2 cellular contexts compared by ENCODE assay signal in the genomic region with DNA sequence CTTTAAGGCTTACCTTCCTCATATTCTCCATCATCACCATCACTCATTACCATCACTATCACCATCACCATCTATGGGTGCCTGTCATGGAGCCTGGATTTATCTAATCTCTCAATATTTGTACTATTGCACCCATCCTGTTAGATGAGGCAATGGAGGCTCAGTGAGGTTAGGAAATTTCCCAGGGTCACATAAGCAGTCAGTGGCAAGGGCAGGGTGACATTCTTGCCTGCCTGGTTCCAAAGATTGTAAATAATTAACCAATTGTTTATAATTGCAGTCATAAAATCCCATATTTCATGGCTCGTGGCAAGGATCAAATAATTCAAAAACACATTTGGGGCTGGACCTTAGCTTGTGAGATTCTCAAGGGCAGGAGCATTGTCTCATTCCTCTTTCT.
A peak's percentile ranks its signal among the peaks of the same experiment; 100 is the strongest.
TF ChIP-seq lines count a peak whose summit lies in the region.

No MANE protein-coding gene starts in this region.

TF ChIP-seq in HCT116, 20 proteins besides CTCF, POLR2A, EP300 and RAD21:
- TF ChIP-seq, protein P1, sequence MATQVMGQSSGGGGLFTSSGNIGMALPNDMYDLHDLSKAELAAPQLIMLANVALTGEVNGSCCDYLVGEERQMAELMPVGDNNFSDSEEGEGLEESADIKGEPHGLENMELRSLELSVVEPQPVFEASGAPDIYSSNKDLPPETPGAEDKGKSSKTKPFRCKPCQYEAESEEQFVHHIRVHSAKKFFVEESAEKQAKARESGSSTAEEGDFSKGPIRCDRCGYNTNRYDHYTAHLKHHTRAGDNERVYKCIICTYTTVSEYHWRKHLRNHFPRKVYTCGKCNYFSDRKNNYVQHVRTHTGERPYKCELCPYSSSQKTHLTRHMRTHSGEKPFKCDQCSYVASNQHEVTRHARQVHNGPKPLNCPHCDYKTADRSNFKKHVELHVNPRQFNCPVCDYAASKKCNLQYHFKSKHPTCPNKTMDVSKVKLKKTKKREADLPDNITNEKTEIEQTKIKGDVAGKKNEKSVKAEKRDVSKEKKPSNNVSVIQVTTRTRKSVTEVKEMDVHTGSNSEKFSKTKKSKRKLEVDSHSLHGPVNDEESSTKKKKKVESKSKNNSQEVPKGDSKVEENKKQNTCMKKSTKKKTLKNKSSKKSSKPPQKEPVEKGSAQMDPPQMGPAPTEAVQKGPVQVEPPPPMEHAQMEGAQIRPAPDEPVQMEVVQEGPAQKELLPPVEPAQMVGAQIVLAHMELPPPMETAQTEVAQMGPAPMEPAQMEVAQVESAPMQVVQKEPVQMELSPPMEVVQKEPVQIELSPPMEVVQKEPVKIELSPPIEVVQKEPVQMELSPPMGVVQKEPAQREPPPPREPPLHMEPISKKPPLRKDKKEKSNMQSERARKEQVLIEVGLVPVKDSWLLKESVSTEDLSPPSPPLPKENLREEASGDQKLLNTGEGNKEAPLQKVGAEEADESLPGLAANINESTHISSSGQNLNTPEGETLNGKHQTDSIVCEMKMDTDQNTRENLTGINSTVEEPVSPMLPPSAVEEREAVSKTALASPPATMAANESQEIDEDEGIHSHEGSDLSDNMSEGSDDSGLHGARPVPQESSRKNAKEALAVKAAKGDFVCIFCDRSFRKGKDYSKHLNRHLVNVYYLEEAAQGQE (IDR thresholded peaks at IDR 0.05; ENCODE audit: low read depth): no peak
- TF ChIP-seq JUND (IDR thresholded peaks at IDR 0.05) (no peak), ZNF274 (IDR thresholded peaks at IDR 0.05; ENCODE audit: low read depth, low read length) (no peak), SP1 (IDR thresholded peaks at IDR 0.05; ENCODE audit: low read depth) (no peak), SIN3A (IDR thresholded peaks at IDR 0.05; ENCODE audit: low read depth) (no peak), FOSL1 (IDR thresholded peaks at IDR 0.05; ENCODE audit: low read depth) (no peak)

TF ChIP-seq in HepG2, 621 proteins besides CTCF, POLR2A, EP300 and RAD21:
- peak; percentile 48 for TF ChIP-seq HNF4A (CRISPR knock-in tag; IDR thresholded peaks at IDR 0.05)
- TF ChIP-seq NFKB2 (CRISPR knock-in tag; IDR thresholded peaks at IDR 0.05; ENCODE audit: borderline replicate concordance): no peak
- no peak for TF ChIP-seq ZSCAN30 (CRISPR knock-in tag; IDR thresholded peaks at IDR 0.05)
- TF ChIP-seq, protein P2, sequence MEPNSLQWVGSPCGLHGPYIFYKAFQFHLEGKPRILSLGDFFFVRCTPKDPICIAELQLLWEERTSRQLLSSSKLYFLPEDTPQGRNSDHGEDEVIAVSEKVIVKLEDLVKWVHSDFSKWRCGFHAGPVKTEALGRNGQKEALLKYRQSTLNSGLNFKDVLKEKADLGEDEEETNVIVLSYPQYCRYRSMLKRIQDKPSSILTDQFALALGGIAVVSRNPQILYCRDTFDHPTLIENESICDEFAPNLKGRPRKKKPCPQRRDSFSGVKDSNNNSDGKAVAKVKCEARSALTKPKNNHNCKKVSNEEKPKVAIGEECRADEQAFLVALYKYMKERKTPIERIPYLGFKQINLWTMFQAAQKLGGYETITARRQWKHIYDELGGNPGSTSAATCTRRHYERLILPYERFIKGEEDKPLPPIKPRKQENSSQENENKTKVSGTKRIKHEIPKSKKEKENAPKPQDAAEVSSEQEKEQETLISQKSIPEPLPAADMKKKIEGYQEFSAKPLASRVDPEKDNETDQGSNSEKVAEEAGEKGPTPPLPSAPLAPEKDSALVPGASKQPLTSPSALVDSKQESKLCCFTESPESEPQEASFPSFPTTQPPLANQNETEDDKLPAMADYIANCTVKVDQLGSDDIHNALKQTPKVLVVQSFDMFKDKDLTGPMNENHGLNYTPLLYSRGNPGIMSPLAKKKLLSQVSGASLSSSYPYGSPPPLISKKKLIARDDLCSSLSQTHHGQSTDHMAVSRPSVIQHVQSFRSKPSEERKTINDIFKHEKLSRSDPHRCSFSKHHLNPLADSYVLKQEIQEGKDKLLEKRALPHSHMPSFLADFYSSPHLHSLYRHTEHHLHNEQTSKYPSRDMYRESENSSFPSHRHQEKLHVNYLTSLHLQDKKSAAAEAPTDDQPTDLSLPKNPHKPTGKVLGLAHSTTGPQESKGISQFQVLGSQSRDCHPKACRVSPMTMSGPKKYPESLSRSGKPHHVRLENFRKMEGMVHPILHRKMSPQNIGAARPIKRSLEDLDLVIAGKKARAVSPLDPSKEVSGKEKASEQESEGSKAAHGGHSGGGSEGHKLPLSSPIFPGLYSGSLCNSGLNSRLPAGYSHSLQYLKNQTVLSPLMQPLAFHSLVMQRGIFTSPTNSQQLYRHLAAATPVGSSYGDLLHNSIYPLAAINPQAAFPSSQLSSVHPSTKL (CRISPR knock-in tag; IDR thresholded peaks at IDR 0.05): no peak
- TF ChIP-seq, protein P3, sequence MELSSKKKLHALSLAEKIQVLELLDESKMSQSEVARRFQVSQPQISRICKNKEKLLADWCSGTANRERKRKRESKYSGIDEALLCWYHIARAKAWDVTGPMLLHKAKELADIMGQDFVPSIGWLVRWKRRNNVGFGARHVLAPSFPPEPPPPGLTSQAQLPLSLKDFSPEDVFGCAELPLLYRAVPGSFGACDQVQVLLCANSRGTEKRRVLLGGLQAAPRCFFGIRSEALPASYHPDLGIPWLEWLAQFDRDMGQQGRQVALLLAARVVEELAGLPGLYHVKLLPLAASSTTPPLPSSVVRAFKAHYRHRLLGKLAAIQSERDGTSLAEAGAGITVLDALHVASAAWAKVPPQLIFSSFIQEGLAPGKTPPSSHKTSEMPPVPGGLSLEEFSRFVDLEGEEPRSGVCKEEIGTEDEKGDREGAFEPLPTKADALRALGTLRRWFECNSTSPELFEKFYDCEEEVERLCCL (CRISPR knock-in tag; IDR thresholded peaks at IDR 0.05; ENCODE audit: borderline replicate concordance): no peak
- no peak for TF ChIP-seq ZNF766 (CRISPR knock-in tag; IDR thresholded peaks at IDR 0.05; ENCODE audit: borderline replicate concordance)
- TF ChIP-seq, protein P4, sequence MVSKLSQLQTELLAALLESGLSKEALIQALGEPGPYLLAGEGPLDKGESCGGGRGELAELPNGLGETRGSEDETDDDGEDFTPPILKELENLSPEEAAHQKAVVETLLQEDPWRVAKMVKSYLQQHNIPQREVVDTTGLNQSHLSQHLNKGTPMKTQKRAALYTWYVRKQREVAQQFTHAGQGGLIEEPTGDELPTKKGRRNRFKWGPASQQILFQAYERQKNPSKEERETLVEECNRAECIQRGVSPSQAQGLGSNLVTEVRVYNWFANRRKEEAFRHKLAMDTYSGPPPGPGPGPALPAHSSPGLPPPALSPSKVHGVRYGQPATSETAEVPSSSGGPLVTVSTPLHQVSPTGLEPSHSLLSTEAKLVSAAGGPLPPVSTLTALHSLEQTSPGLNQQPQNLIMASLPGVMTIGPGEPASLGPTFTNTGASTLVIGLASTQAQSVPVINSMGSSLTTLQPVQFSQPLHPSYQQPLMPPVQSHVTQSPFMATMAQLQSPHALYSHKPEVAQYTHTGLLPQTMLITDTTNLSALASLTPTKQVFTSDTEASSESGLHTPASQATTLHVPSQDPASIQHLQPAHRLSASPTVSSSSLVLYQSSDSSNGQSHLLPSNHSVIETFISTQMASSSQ (IDR thresholded peaks at IDR 0.05; ENCODE audit: low read depth): peak; percentile 40; the same call in 1 of the 2 replicates
- TF ChIP-seq, protein P4 (CRISPR knock-in tag; IDR thresholded peaks at IDR 0.05; ENCODE audit: borderline replicate concordance): no peak
- no peak for TF ChIP-seq ZFP41 (CRISPR knock-in tag; IDR thresholded peaks at IDR 0.05; ENCODE audit: borderline replicate concordance)
- TF ChIP-seq, protein P5, sequence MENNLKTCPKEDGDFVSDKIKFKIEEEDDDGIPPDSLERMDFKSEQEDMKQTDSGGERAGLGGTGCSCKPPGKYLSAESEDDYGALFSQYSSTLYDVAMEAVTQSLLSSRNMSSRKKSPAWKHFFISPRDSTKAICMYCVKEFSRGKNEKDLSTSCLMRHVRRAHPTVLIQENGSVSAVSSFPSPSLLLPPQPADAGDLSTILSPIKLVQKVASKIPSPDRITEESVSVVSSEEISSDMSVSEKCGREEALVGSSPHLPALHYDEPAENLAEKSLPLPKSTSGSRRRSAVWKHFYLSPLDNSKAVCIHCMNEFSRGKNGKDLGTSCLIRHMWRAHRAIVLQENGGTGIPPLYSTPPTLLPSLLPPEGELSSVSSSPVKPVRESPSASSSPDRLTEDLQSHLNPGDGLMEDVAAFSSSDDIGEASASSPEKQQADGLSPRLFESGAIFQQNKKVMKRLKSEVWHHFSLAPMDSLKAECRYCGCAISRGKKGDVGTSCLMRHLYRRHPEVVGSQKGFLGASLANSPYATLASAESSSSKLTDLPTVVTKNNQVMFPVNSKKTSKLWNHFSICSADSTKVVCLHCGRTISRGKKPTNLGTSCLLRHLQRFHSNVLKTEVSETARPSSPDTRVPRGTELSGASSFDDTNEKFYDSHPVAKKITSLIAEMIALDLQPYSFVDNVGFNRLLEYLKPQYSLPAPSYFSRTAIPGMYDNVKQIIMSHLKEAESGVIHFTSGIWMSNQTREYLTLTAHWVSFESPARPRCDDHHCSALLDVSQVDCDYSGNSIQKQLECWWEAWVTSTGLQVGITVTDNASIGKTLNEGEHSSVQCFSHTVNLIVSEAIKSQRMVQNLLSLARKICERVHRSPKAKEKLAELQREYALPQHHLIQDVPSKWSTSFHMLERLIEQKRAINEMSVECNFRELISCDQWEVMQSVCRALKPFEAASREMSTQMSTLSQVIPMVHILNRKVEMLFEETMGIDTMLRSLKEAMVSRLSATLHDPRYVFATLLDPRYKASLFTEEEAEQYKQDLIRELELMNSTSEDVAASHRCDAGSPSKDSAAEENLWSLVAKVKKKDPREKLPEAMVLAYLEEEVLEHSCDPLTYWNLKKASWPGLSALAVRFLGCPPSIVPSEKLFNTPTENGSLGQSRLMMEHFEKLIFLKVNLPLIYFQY (CRISPR knock-in tag; IDR thresholded peaks at IDR 0.05; ENCODE audit: borderline replicate concordance): no peak
- TF ChIP-seq ELF4 (CRISPR knock-in tag; IDR thresholded peaks at IDR 0.05; ENCODE audit: borderline replicate concordance): no peak
- TF ChIP-seq RFX3 (CRISPR knock-in tag; IDR thresholded peaks at IDR 0.05): no peak
- TF ChIP-seq CEBPB (IDR thresholded peaks at IDR 0.05; ENCODE audit: borderline replicate concordance, low read depth, low read length): peak; percentile 74
TF ChIP-seq in HepG2: peak in this region for 3.
